ENCODE assay signal across 1 cellular context in the genomic region with DNA sequence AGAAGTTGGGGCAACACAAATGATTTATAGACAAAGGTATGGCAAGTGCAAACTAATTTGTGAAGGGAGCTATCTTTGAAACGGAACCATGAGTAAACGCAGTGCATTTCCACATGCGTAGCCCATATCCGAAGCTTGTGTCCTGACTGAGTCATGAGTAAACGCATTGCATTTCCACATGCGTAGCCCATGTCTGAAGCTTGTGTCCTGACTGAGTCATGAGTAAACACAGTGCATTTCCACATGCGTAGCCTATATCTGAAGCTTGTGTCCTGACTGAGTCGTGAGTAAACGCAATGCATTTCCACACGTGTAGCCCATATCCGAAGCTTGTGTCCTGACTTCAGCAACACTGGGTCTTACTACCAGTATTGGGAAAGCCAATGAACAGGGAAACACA.
TF ChIP-seq lines count a peak whose summit lies in the region.

No MANE protein-coding gene starts in this region.

TF ChIP-seq in K562, 482 proteins besides CTCF, POLR2A, EP300 and RAD21 (continued from another document):
- TF ChIP-seq, protein P1, sequence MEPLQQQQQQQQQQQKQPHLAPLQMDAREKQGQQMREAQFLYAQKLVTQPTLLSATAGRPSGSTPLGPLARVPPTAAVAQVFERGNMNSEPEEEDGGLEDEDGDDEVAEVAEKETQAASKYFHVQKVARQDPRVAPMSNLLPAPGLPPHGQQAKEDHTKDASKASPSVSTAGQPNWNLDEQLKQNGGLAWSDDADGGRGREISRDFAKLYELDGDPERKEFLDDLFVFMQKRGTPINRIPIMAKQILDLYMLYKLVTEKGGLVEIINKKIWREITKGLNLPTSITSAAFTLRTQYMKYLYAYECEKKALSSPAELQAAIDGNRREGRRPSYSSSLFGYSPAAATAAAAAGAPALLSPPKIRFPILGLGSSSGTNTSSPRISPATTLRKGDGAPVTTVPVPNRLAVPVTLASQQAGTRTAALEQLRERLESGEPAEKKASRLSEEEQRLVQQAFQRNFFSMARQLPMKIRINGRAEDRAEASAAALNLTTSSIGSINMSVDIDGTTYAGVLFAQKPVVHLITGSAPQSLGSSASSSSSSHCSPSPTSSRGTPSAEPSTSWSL (CRISPR knock-in tag; IDR thresholded peaks at IDR 0.05; ENCODE audit: borderline replicate concordance), result no peak
- TF ChIP-seq RBM22 (IDR thresholded peaks at IDR 0.05; ENCODE audit: low read depth, low read length, poor library complexity, severe bottlenecking) (no peak), PCBP2 (IDR thresholded peaks at IDR 0.05; ENCODE audit: low read depth, low read length, poor library complexity, severe bottlenecking) (no peak)
- TF ChIP-seq, protein P2, sequence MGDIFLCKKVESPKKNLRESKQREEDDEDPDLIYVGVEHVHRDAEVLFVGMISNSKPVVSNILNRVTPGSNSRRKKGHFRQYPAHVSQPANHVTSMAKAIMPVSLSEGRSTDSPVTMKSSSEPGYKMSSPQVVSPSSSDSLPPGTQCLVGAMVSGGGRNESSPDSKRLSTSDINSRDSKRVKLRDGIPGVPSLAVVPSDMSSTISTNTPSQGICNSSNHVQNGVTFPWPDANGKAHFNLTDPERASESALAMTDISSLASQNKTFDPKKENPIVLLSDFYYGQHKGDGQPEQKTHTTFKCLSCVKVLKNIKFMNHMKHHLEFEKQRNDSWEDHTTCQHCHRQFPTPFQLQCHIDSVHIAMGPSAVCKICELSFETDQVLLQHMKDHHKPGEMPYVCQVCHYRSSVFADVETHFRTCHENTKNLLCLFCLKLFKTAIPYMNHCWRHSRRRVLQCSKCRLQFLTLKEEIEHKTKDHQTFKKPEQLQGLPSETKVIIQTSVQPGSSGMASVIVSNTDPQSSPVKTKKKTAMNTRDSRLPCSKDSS (IDR thresholded peaks at IDR 0.05; ENCODE audit: low read depth, partially characterized antibody), result no peak
- TF ChIP-seq, protein P3, sequence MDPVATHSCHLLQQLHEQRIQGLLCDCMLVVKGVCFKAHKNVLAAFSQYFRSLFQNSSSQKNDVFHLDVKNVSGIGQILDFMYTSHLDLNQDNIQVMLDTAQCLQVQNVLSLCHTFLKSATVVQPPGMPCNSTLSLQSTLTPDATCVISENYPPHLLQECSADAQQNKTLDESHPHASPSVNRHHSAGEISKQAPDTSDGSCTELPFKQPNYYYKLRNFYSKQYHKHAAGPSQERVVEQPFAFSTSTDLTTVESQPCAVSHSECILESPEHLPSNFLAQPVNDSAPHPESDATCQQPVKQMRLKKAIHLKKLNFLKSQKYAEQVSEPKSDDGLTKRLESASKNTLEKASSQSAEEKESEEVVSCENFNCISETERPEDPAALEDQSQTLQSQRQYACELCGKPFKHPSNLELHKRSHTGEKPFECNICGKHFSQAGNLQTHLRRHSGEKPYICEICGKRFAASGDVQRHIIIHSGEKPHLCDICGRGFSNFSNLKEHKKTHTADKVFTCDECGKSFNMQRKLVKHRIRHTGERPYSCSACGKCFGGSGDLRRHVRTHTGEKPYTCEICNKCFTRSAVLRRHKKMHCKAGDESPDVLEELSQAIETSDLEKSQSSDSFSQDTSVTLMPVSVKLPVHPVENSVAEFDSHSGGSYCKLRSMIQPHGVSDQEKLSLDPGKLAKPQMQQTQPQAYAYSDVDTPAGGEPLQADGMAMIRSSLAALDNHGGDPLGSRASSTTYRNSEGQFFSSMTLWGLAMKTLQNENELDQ (CRISPR knock-in tag; IDR thresholded peaks at IDR 0.05; ENCODE audit: borderline replicate concordance), result no peak
